20 cellular contexts compared by ENCODE assay signal in the genomic region with DNA sequence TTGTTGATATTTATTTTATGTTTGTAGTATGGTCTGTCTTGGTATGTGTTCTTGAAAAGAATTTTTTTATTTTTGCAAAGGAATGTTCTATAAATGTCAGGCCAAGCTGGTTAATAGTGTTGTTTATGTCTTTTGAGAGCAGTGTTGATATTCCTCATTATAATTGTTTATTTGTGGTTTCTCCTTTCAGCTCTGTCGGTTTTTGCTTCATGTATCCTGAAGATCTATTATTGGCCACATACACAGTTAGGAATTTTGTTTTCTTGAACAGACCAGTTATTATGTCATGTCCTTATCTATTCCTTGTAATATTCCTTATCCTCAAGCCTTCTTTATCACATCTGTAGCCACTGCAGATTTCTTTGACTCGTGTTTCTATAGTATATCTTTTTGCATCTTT.
DNase-seq lines count a peak whose midpoint lies in the region; ATAC-seq and TF ChIP-seq lines count a peak whose summit lies in the region.
"Had no signal": no experiment of that assay in that cellular context is flagged by ENCODE, and none has a peak within 500 bp of the region (broad histone marks: within the 10 kb centered on the region; RNA-seq: fewer than 3 reads in every experiment).

No MANE protein-coding gene starts in this region.

- H3K4me3 ChIP-seq in astrocyte of the cerebellum (ENCODE audit: low read depth, low read length) = no peak overlapping the region
- no peak overlapping the region for H3K4me3 ChIP-seq in foreskin fibroblast (ENCODE audit: low read depth in 1 of 2, low read length in 2 of 2)
- H3K4me3 ChIP-seq: A549, colonic mucosa, esophagus squamous epithelium, heart right ventricle, stomach had no signal

- in situ Hi-C loops in astrocyte of the cerebellum (cut with HindIII; ENCODE audit: low sequenced_read_pairs) = no loop called here

- ATAC-seq in GM21381 (IDR thresholded peaks at IDR 0.05; ENCODE audit: unreplicated experiment) (no peak), HG03342 (IDR thresholded peaks at IDR 0.05; ENCODE audit: unreplicated experiment) (no peak)
- ATAC-seq: A549, heart right ventricle had no signal

- no peak for TF ChIP-seq CTCF in astrocyte of the cerebellum (IDR thresholded peaks at IDR 0.05; ENCODE audit: low read depth, low read length, missing control alignments)
- no peak for TF ChIP-seq CTCF in foreskin fibroblast (IDR thresholded peaks at IDR 0.05; ENCODE audit: low read depth, low read length)

- DNase-seq in AG08396 (ENCODE audit: low spot score) = peak; percentile 24
- DNase-seq in HCEC 1CT = peak; percentile 87
- DNase-seq in astrocyte of the cerebellum (ENCODE audit: low read depth) = peak; percentile 4
- DNase-seq in foreskin fibroblast = peak; percentile 43
- no peak for DNase-seq in SHP77 (lab: John Stamatoyannopoulos, UW)
- no peak for DNase-seq in DMS79 treated with DMSO at 0.1 percent for 48 hours (lab: John Stamatoyannopoulos, UW)
- DNase-seq: colonic mucosa, esophagus squamous epithelium, heart right ventricle, Karpas-422, mesendoderm, naive B cell, NCI-H1092, NCI-H2029 treated with DMSO at 0.1 percent for 48 hours, NCI-H446, retina, stomach had no signal

Comparison
In these comparisons a context has a peak if more than half of its experiments do, and no peak if none do; other contexts are left out.
1. DNase-seq: peak in AG08396 (single experiment), HCEC 1CT (single experiment), astrocyte of the cerebellum (single experiment) and foreskin fibroblast (2 of 2); none in SHP77 (0 of 2) and DMS79 treated with DMSO at 0.1 percent for 48 hours (single experiment).